Comparison of ENCODE assay signal across 10 cellular contexts in genomic region chr14:99188721-99189120, GRCh38.
DNase-seq lines count a peak whose midpoint lies in the region; ATAC-seq and TF ChIP-seq lines count a peak whose summit lies in the region.
"Had no signal": no experiment of that assay in that cellular context is flagged by ENCODE, and none has a peak within 500 bp of the region (broad histone marks: within the 10 kb centered on the region; RNA-seq: fewer than 3 reads in every experiment).

No MANE protein-coding gene starts in this region.

- H3K36me3 ChIP-seq in neural cell (ENCODE audit: insufficient read depth, low read length) = no peaks in the 10 kb centered on the region
- H3K36me3 ChIP-seq: spleen had no signal

- ATAC-seq in GM18867 (IDR thresholded peaks at IDR 0.05; ENCODE audit: unreplicated experiment) (no peak), HG02678 (IDR thresholded peaks at IDR 0.05; ENCODE audit: unreplicated experiment) (no peak)

- no peak for TF ChIP-seq EP300 in neural cell (conservative IDR thresholded peaks at IDR 0.05; ENCODE audit: poor library complexity, severe bottlenecking)

- H3K4me3 ChIP-seq in HFF-Myc (replicated peaks; ENCODE audit: low read depth, low read length) (no peak overlapping the region), astrocyte of the cerebellum (ENCODE audit: low read depth, low read length) (no peak overlapping the region), neural cell (ENCODE audit: low read length) (peak overlapping the region; percentile 47)

- no peak overlapping the region for H3K9ac ChIP-seq in neural cell (ENCODE audit: low read length)

- H2AFZ ChIP-seq in neural cell (ENCODE audit: low read depth, low read length) = no peak overlapping the region

- no peaks in the 10 kb centered on the region for H3K27me3 ChIP-seq in neural cell (ENCODE audit: insufficient read depth, low read depth, low read length)

- H4K20me1 ChIP-seq in neural cell (ENCODE audit: insufficient read depth) = peaks cover 93% of the 10 kb centered on the region

- peaks cover 92% of the 10 kb centered on the region for H3K79me2 ChIP-seq in neural cell (replicated peaks; ENCODE audit: insufficient read depth, low read length)

- no peak for TF ChIP-seq RAD21 in neural cell (conservative IDR thresholded peaks at IDR 0.05)

- no peaks in the 10 kb centered on the region for H3K9me2 ChIP-seq in neural cell (ENCODE audit: insufficient read depth, low read length)

- no peaks in the 10 kb centered on the region for H3K9me3 ChIP-seq in neural cell (ENCODE audit: low read length)
- H3K9me3 ChIP-seq: spleen had no signal

- no peaks in the 10 kb centered on the region for H3F3A ChIP-seq in neural cell (ENCODE audit: insufficient read depth, low read length, poor library complexity, severe bottlenecking)

- H3K27ac ChIP-seq in neural cell (ENCODE audit: low read length) = no peak overlapping the region

- TF ChIP-seq CTCF in HFF-Myc (IDR thresholded peaks at IDR 0.05; ENCODE audit: low read depth, low read length, missing control alignments) (peak; percentile 31), astrocyte of the cerebellum (IDR thresholded peaks at IDR 0.05; ENCODE audit: low read depth, low read length, missing control alignments) (peak; percentile 21), neural cell (IDR thresholded peaks at IDR 0.05; ENCODE audit: poor library complexity, severe bottlenecking) (no peak)

- no peak overlapping the region for H3K4me2 ChIP-seq in neural cell (ENCODE audit: low read length)

- DNase-seq in HFF-Myc (ENCODE audit: extremely low read depth, low read depth) (no peak), T-helper 9 cell (peak; percentile 51), astrocyte of the cerebellum (ENCODE audit: low read depth) (no peak), Ammon's horn (ENCODE audit: low spot score) (no peak)
- DNase-seq: NCI-H2029, SHP77 had no signal

- in situ Hi-C loops in astrocyte of the cerebellum (cut with HindIII; ENCODE audit: low sequenced_read_pairs) = no loop called here

TF ChIP-seq in neural cell, 6 proteins besides CTCF, POLR2A, EP300 and RAD21:
- no peak for TF ChIP-seq SMC3 (conservative IDR thresholded peaks at IDR 0.05; ENCODE audit: poor library complexity)
- TF ChIP-seq POLR2AphosphoS5 (IDR thresholded peaks at IDR 0.05) = no peak
- TF ChIP-seq MXI1 (conservative IDR thresholded peaks at IDR 0.05; ENCODE audit: poor library complexity, severe bottlenecking) = no peak
- no peak for TF ChIP-seq TAF1 (IDR thresholded peaks at IDR 0.05; ENCODE audit: low read depth)
- TF ChIP-seq EZH2 (IDR thresholded peaks at IDR 0.05; ENCODE audit: borderline replicate concordance, insufficient read depth, low read length, poor library complexity, severe bottlenecking) = no peak
- TF ChIP-seq REST (IDR thresholded peaks at IDR 0.05; ENCODE audit: borderline replicate concordance) = no peak
